ENCODE assay signal across 1 cellular context in the genomic region with DNA sequence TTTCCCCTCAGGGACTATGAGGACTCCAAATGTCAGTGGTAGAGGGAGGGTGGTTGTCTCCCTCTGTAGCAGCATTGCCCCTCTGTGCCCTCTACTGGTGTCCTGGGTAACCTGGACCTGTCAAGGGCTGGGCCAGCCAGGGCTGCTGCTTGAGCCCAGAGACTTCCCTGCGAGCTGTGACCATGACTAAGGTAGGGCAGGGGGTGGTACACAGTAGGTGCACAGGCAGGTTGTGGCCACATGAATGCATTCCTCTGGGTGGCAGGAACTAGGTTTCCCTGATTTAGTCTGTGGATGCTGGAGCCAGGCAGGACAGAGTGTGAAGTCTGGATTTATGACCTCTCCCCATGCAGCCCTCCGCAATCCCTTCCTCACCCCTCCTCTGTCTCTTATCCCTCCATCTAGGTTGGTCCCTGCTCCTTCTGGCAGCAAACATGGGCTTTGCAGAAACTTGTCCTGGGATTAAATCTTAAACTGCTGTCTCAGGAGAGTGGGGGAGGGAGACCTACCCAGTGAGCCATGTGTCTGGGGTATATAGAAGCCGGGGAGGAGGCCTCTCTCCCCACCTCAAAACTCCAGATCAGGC.
TF ChIP-seq lines count a peak whose summit lies in the region.

No MANE protein-coding gene starts in this region.

TF ChIP-seq in GM23338, 12 proteins besides CTCF, POLR2A, EP300 and RAD21 (continued from another document):
- TF ChIP-seq, protein P1, sequence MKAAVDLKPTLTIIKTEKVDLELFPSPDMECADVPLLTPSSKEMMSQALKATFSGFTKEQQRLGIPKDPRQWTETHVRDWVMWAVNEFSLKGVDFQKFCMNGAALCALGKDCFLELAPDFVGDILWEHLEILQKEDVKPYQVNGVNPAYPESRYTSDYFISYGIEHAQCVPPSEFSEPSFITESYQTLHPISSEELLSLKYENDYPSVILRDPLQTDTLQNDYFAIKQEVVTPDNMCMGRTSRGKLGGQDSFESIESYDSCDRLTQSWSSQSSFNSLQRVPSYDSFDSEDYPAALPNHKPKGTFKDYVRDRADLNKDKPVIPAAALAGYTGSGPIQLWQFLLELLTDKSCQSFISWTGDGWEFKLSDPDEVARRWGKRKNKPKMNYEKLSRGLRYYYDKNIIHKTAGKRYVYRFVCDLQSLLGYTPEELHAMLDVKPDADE (IDR thresholded peaks at IDR 0.05), result no peak
- TF ChIP-seq, protein P2, sequence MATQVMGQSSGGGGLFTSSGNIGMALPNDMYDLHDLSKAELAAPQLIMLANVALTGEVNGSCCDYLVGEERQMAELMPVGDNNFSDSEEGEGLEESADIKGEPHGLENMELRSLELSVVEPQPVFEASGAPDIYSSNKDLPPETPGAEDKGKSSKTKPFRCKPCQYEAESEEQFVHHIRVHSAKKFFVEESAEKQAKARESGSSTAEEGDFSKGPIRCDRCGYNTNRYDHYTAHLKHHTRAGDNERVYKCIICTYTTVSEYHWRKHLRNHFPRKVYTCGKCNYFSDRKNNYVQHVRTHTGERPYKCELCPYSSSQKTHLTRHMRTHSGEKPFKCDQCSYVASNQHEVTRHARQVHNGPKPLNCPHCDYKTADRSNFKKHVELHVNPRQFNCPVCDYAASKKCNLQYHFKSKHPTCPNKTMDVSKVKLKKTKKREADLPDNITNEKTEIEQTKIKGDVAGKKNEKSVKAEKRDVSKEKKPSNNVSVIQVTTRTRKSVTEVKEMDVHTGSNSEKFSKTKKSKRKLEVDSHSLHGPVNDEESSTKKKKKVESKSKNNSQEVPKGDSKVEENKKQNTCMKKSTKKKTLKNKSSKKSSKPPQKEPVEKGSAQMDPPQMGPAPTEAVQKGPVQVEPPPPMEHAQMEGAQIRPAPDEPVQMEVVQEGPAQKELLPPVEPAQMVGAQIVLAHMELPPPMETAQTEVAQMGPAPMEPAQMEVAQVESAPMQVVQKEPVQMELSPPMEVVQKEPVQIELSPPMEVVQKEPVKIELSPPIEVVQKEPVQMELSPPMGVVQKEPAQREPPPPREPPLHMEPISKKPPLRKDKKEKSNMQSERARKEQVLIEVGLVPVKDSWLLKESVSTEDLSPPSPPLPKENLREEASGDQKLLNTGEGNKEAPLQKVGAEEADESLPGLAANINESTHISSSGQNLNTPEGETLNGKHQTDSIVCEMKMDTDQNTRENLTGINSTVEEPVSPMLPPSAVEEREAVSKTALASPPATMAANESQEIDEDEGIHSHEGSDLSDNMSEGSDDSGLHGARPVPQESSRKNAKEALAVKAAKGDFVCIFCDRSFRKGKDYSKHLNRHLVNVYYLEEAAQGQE (IDR thresholded peaks at IDR 0.05; ENCODE audit: unreplicated experiment), result no peak
- TF ChIP-seq ZNF114 (CRISPR knock-in tag; IDR thresholded peaks at IDR 0.05) (no peak), ZNF462 (CRISPR knock-in tag; IDR thresholded peaks at IDR 0.05) (no peak), EZH2phosphoT487 (IDR thresholded peaks at IDR 0.05; ENCODE audit: unreplicated experiment) (no peak), CREB1 (CRISPR knock-in tag; IDR thresholded peaks at IDR 0.05; ENCODE audit: low read depth) (no peak), POLR2AphosphoS5 (IDR thresholded peaks at IDR 0.05; ENCODE audit: low read depth) (no peak)
